ENCODE assay signal across 8 cellular contexts in genomic region chr5:43042626-43043399, GRCh38. TPM values are rescaled to one million over a fixed set of nuclear protein-coding genes. Genes with fewer than 3 reads are reported as not detected.
A peak's percentile ranks its signal among the peaks of the same experiment; 100 is the strongest.
DNase-seq lines count a peak whose midpoint lies in the region; ATAC-seq lines count a peak whose summit lies in the region.

No MANE protein-coding gene starts in this region.

- peak overlapping the region; percentile 89 to 99 (median 97) for H3K27ac ChIP-seq in BLaER1 treated with 17β-estradiol and CSF1 and Interleukin-3, amounts not matched to agents 10 nM and 100 nM

- peaks cover 14 to 27% (median 22%) of the 10 kb centered on the region in 10 experiments for H3K4me1 ChIP-seq in BLaER1 treated with 17β-estradiol and CSF1 and Interleukin-3, amounts not matched to agents 10 nM and 100 nM
- peaks cover 29% of the 10 kb centered on the region for H3K4me1 ChIP-seq in mononuclear cell (ENCODE audit: insufficient read depth, low read length)

- ATAC-seq in GM19025 (IDR thresholded peaks at IDR 0.05; ENCODE audit: low read depth, unreplicated experiment), result peak; percentile 22
- peak; percentile 29 for ATAC-seq in HG03196 (IDR thresholded peaks at IDR 0.05; ENCODE audit: unreplicated experiment)

- H3K27me3 ChIP-seq in BLaER1 treated with 17β-estradiol and CSF1 and Interleukin-3, amounts not matched to agents 10 nM and 100 nM, result no peaks in the 10 kb centered on the region
- H3K27me3 ChIP-seq in mononuclear cell (ENCODE audit: insufficient read depth, low read length), result no peaks in the 10 kb centered on the region

- H3K9ac ChIP-seq in BLaER1 treated with 17β-estradiol and CSF1 and Interleukin-3, amounts not matched to agents 10 nM and 100 nM, result peak overlapping the region; percentile 87 to 99 (median 93)

- peaks cover 0 to 15% (median 6%) of the 10 kb centered on the region in 11 experiments; a peak in 8 of 22 replicates for H4K20me1 ChIP-seq in BLaER1 treated with 17β-estradiol and CSF1 and Interleukin-3, amounts not matched to agents 10 nM and 100 nM

- peak overlapping the region; percentile 80 to 98 (median 95) for H3K4me2 ChIP-seq in BLaER1 treated with 17β-estradiol and CSF1 and Interleukin-3, amounts not matched to agents 10 nM and 100 nM

- H3K4me3 ChIP-seq in BLaER1 treated with 17β-estradiol and CSF1 and Interleukin-3, amounts not matched to agents 10 nM and 100 nM, result peak overlapping the region; percentile 64 to 78 (median 72)
- peak overlapping the region; percentile 70 for H3K4me3 ChIP-seq in mononuclear cell (ENCODE audit: low read length)

- peaks cover 0 to 6% (median 0%) of the 10 kb centered on the region in 11 experiments; a peak in 5 of 22 replicates for H3K36me3 ChIP-seq in BLaER1 treated with 17β-estradiol and CSF1 and Interleukin-3, amounts not matched to agents 10 nM and 100 nM

- no peaks in the 10 kb centered on the region for H3K9me3 ChIP-seq in BLaER1 treated with 17β-estradiol and CSF1 and Interleukin-3, amounts not matched to agents 10 nM and 100 nM (replicated peaks in 1 of 11)
- H3K9me3 ChIP-seq in mononuclear cell (ENCODE audit: low read depth, low read length), result no peaks in the 10 kb centered on the region

- DNase-seq in NCI-H524 (lab: John Stamatoyannopoulos, UW), result peak; percentile 64 to 78
- peak; percentile 65 to 76 for DNase-seq in activated CD4-positive, alpha-beta T cell treated with anti-CD3 and anti-CD28 coated beads, Interleukin-2, amount 50 U/mL, for 48 hours
- DNase-seq in effector CD8-positive, alpha-beta T cell (lab: John Stamatoyannopoulos, UW), result peak; percentile 55
- peak in 4 of 6 experiments; percentile 59 to 78 (median 63) for DNase-seq in stimulated activated naive CD4-positive, alpha-beta T cell (lab: John Stamatoyannopoulos, UW)

RNA-seq across cellular contexts. Expression of gene ANXA2R, which starts 2.7 kb away (rescaled TPM):
- 31.4 TPM for total RNA-seq in mononuclear cell

Comparison
In these comparisons a context has a peak if more than half of its experiments do, and no peak if none do; other contexts are left out.
1. Peak in every context shown above with its lines: DNase-seq, ATAC-seq, H3K4me3 ChIP-seq and H3K27ac ChIP-seq.